Comparison of ENCODE assay signal across 20 cellular contexts in the genomic region with DNA sequence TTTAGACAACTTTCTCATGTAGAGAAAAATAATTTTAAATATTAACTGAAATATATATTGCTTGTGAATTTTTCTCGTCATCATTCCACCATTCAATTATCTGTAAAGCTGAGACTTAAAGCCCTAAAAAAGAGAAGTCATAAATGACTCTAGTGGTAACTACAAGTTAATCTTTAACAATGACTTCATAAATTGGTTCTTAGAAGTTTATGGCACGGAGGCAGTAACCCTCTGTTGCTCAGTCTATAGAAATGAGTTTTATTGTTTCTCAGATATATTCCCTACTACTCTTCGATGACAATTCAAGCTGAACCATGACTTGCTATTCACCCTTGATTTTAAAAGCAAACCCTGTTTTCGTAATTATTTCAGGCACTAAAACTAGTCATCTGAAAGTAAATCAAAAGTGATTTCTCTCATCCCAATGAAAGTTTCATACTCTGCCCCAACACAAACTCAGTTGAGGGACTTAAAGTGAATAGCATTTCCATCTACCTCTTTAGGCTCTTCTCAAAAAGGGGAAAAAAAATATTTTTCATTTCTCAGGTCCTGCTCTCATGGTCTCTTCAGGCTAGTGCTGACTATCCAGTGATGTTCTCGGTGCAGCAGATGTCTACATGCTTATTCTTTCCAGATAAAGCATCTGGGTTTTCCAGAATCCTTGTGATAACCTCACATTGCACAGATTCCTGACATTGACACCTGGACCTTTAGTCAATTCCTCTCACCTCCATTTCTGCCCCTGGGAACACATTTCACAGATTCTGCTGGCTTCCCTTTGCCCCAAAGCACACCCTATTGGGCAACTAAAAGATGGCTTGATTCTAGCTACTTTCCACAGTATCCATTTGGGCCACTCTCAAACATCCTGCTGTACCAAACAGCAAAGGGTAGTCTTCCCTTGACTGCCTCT.
DNase-seq lines count a peak whose midpoint lies in the region; ATAC-seq and TF ChIP-seq lines count a peak whose summit lies in the region.
"Had no signal": no experiment of that assay in that cellular context is flagged by ENCODE, and none has a peak within 500 bp of the region (broad histone marks: within the 10 kb centered on the region; RNA-seq: fewer than 3 reads in every experiment).

No MANE protein-coding gene starts in this region.

- no peak for TF ChIP-seq CTCF in neural crest cell (conservative IDR thresholded peaks at IDR 0.05)
- TF ChIP-seq CTCF in adrenal gland (IDR thresholded peaks at IDR 0.05): no peak

- no peaks in the 10 kb centered on the region for H3K36me3 Mint-ChIP-seq in neural crest cell (ENCODE audit: low read depth)
- no peaks in the 10 kb centered on the region for H3K36me3 Mint-ChIP-seq in activated naive CD4-positive, alpha-beta T cell treated with anti-CD3 and anti-CD28 coated beads, Interleukin-2, amount 10 ng/mL, durations not matched to agents 7 days and 5 days
- H3K36me3 Mint-ChIP-seq: IgD-negative memory B cell; stimulated activated memory B cell treated with anti-CD40 and anti-IgM and Interleukin-4, amounts not matched to agents 10 μg/mL and 1 μg/mL and 100 μg/mL, for 72 hours had no signal

- TF ChIP-seq POLR2A in adrenal gland (IDR thresholded peaks at IDR 0.05): no peak

- peaks cover 3% of the 10 kb centered on the region for H3K27me3 Mint-ChIP-seq in neural crest cell (ENCODE audit: low read depth)
- no peaks in the 10 kb centered on the region for H3K27me3 Mint-ChIP-seq in activated naive CD4-positive, alpha-beta T cell treated with anti-CD3 and anti-CD28 coated beads, Interleukin-2, amount 10 ng/mL, durations not matched to agents 7 days and 5 days
- H3K27me3 Mint-ChIP-seq: IgD-negative memory B cell; stimulated activated memory B cell treated with anti-CD40 and anti-IgM and Interleukin-4, amounts not matched to agents 10 μg/mL and 1 μg/mL and 100 μg/mL, for 72 hours had no signal

- no peaks in the 10 kb centered on the region for H3K27me3 ChIP-seq in adrenal gland
- H3K27me3 ChIP-seq: esophagus squamous epithelium, sigmoid colon had no signal

- WGBS in adrenal gland, 4 donors: 79 to 90% (median 81%) methylated on average over 5 of the region's 5 CpGs

- H3K27ac Mint-ChIP-seq in neural crest cell (ENCODE audit: unreplicated experiment): peak overlapping the region; percentile 27
- H3K27ac Mint-ChIP-seq in activated naive CD4-positive, alpha-beta T cell treated with anti-CD3 and anti-CD28 coated beads, Interleukin-2, amount 10 ng/mL, durations not matched to agents 7 days and 5 days: no peak overlapping the region
- H3K27ac Mint-ChIP-seq: IgD-negative memory B cell; stimulated activated memory B cell treated with anti-CD40 and anti-IgM and Interleukin-4, amounts not matched to agents 10 μg/mL and 1 μg/mL and 100 μg/mL, for 72 hours had no signal

- intact Hi-C loops in adrenal gland (cut with DNase I) (no loop called here), head of caudate nucleus (cut with DNase I) (no loop called here)

- CTCF ChIA-PET in activated naive CD4-positive, alpha-beta T cell treated with anti-CD3 and anti-CD28 coated beads, Interleukin-2, amount 10 ng/mL, durations not matched to agents 7 days and 5 days (lab: Charles Lee): no interaction called here

- no peak overlapping the region for H3K4me3 ChIP-seq in adrenal gland
- H3K4me3 ChIP-seq: esophagus squamous epithelium, sigmoid colon had no signal

- H3K9me3 Mint-ChIP-seq in neural crest cell: peaks cover 2% of the 10 kb centered on the region
- H3K9me3 Mint-ChIP-seq in activated naive CD4-positive, alpha-beta T cell treated with anti-CD3 and anti-CD28 coated beads, Interleukin-2, amount 10 ng/mL, durations not matched to agents 7 days and 5 days: peaks cover 4% of the 10 kb centered on the region

- H3K36me3 ChIP-seq in adrenal gland (replicated peaks in 1 of 2): no peaks in the 10 kb centered on the region
- H3K36me3 ChIP-seq: esophagus squamous epithelium, sigmoid colon had no signal

- DNase-seq in neural crest cell (ENCODE audit: low read depth, low spot score): no peak
- no peak for DNase-seq in adrenal gland
- DNase-seq in activated T-cell treated with anti-CD3 and anti-CD28 coated beads for 4 hours: no peak
- DNase-seq in activated naive CD4-positive, alpha-beta T cell treated with anti-CD3 and anti-CD28 coated beads, Interleukin-2, amount 10 ng/mL, durations not matched to agents 7 days and 5 days: no peak
- no peak for DNase-seq in head of caudate nucleus
- DNase-seq: AML-193; amniotic stem cell; esophagus squamous epithelium; hypothalamus; NCI-H1092; OCI-M1; sigmoid colon; stimulated activated CD4-positive, alpha-beta T cell treated with anti-CD3 and anti-CD28 coated beads, Interleukin-4, amount 100 ng/mL, for 4 hours had no signal

- H3K4me3 Mint-ChIP-seq in neural crest cell: no peak overlapping the region
- H3K4me3 Mint-ChIP-seq in activated naive CD4-positive, alpha-beta T cell treated with anti-CD3 and anti-CD28 coated beads, Interleukin-2, amount 10 ng/mL, durations not matched to agents 7 days and 5 days: no peak overlapping the region
- H3K4me3 Mint-ChIP-seq: IgD-negative memory B cell; nephron; stimulated activated memory B cell treated with anti-CD40 and anti-IgM and Interleukin-4, amounts not matched to agents 10 μg/mL and 1 μg/mL and 100 μg/mL, for 72 hours had no signal

- H3K4me1 Mint-ChIP-seq in neural crest cell: no peaks in the 10 kb centered on the region
- H3K4me1 Mint-ChIP-seq in activated naive CD4-positive, alpha-beta T cell treated with anti-CD3 and anti-CD28 coated beads, Interleukin-2, amount 10 ng/mL, durations not matched to agents 7 days and 5 days: no peaks in the 10 kb centered on the region
- H3K4me1 Mint-ChIP-seq: IgD-negative memory B cell; nephron; stimulated activated memory B cell treated with anti-CD40 and anti-IgM and Interleukin-4, amounts not matched to agents 10 μg/mL and 1 μg/mL and 100 μg/mL, for 72 hours had no signal

- H3K4me1 ChIP-seq in adrenal gland (replicated peaks in 1 of 2): no peaks in the 10 kb centered on the region

- ATAC-seq in GM18909 (IDR thresholded peaks at IDR 0.05; ENCODE audit: poor library complexity, unreplicated experiment) (peak; percentile 80), HG02610 (IDR thresholded peaks at IDR 0.05; ENCODE audit: unreplicated experiment) (peak; percentile 56), HG03378 (IDR thresholded peaks at IDR 0.05; ENCODE audit: unreplicated experiment) (peak; percentile 78)
- ATAC-seq: SK-N-SH treated with all-trans-retinoic acid at 6 μM for 48 hours; stimulated activated memory B cell treated with anti-CD40 and anti-IgM and Interleukin-4, amounts not matched to agents 10 μg/mL and 1 μg/mL and 100 μg/mL, for 72 hours had no signal

- no peaks in the 10 kb centered on the region for H3K9me3 ChIP-seq in adrenal gland (replicated peaks in 1 of 3)
- H3K9me3 ChIP-seq: esophagus squamous epithelium, sigmoid colon had no signal

- no peak overlapping the region for H3K27ac ChIP-seq in adrenal gland
- H3K27ac ChIP-seq: esophagus squamous epithelium, sigmoid colon had no signal
